In genomic region chrX:107673401-107673800, GRCh38 we compare ENCODE assay signal across 8 cellular contexts. TPM values are rescaled to one million over a fixed set of nuclear protein-coding genes. Genes with fewer than 3 reads are reported as not detected.
DNase-seq lines count a peak whose midpoint lies in the region; ATAC-seq and TF ChIP-seq lines count a peak whose summit lies in the region.

No MANE protein-coding gene starts in this region.

- intact Hi-C loops in gastrocnemius medialis (cut with DNase I; ENCODE audit: low total_unique reads): loop anchor here (1.0 kb wide), 1 partner anchor 104 kb away; the partner anchor contains the start of gene NCBP2L

- in situ Hi-C loops in gastrocnemius medialis (cut with MboI; ENCODE audit: low sequenced_read_pairs in 4 of 4): loop anchor here (25.0 kb wide), 1 partner anchor 214 kb away; no protein-coding TSS in a partner anchor

- H3K27me3 ChIP-seq in gastrocnemius medialis (no peaks in the 10 kb centered on the region), MG63 (no peaks in the 10 kb centered on the region)

- TF ChIP-seq CTCF in gastrocnemius medialis (IDR thresholded peaks at IDR 0.05 in 4 of 5, conservative IDR thresholded peaks at IDR 0.05 in 1 of 5) (no peak), progenitor cell of endocrine pancreas (IDR thresholded peaks at IDR 0.05; ENCODE audit: unreplicated experiment) (no peak)

- peak overlapping the region; percentile 99 for H3K27ac Mint-ChIP-seq in central memory CD8-positive, alpha-beta T cell (ENCODE audit: low read depth)
- H3K27ac Mint-ChIP-seq in progenitor cell of endocrine pancreas: no peak overlapping the region

- H3K27ac ChIP-seq in gastrocnemius medialis: peak overlapping the region; percentile 89 to 94 (median 92)

- H3K4me3 Mint-ChIP-seq in central memory CD8-positive, alpha-beta T cell: peak overlapping the region; percentile 63
- H3K4me3 Mint-ChIP-seq in progenitor cell of endocrine pancreas (ENCODE audit: low read depth): no peak overlapping the region

- H3K4me1 Mint-ChIP-seq in central memory CD8-positive, alpha-beta T cell: peaks cover 36% of the 10 kb centered on the region
- H3K4me1 Mint-ChIP-seq in progenitor cell of endocrine pancreas (ENCODE audit: low read depth): peaks cover 6% of the 10 kb centered on the region

- H3K4me1 ChIP-seq in gastrocnemius medialis: peaks cover 17 to 22% of the 10 kb centered on the region in 2 donors

- H3K9me3 ChIP-seq in gastrocnemius medialis (no peaks in the 10 kb centered on the region), MG63 (no peaks in the 10 kb centered on the region)

- H3K36me3 ChIP-seq in gastrocnemius medialis (no peaks in the 10 kb centered on the region), MG63 (no peaks in the 10 kb centered on the region)

- no peak for TF ChIP-seq POLR2A in gastrocnemius medialis (IDR thresholded peaks at IDR 0.05)

- no peaks in the 10 kb centered on the region for H3K9me3 Mint-ChIP-seq in central memory CD8-positive, alpha-beta T cell
- H3K9me3 Mint-ChIP-seq in progenitor cell of endocrine pancreas (ENCODE audit: low read depth): peaks cover 2% of the 10 kb centered on the region

- ATAC-seq in GM19035 (IDR thresholded peaks at IDR 0.05; ENCODE audit: unreplicated experiment) (peak; percentile 2), HG03342 (IDR thresholded peaks at IDR 0.05; ENCODE audit: unreplicated experiment) (peak; percentile 0), gastrocnemius medialis (peak in 1 of 2 donors; percentile 0)
- peak; percentile 21 for ATAC-seq in central memory CD8-positive, alpha-beta T cell (replicated peaks; ENCODE audit: extremely low read depth, poor library complexity, severe bottlenecking)

- DNase-seq in central memory CD8-positive, alpha-beta T cell (ENCODE audit: low spot score in 2 of 2): no peak
- DNase-seq in gastrocnemius medialis (no peak), progenitor cell of endocrine pancreas (ENCODE audit: low spot score, unreplicated experiment) (no peak), iPS-NIHi11 (ENCODE audit: low spot score) (no peak), MG63 (no peak)
- DNase-seq in activated CD8-positive, alpha-beta memory T cell treated with anti-CD3 and anti-CD28 coated beads for 24 hours: no peak

- H3K36me3 Mint-ChIP-seq in central memory CD8-positive, alpha-beta T cell (ENCODE audit: insufficient read depth): peaks cover 28% of the 10 kb centered on the region
- H3K36me3 Mint-ChIP-seq in progenitor cell of endocrine pancreas (ENCODE audit: insufficient read depth): no peaks in the 10 kb centered on the region

- no peaks in the 10 kb centered on the region for H3K27me3 Mint-ChIP-seq in central memory CD8-positive, alpha-beta T cell
- peaks cover 37% of the 10 kb centered on the region for H3K27me3 Mint-ChIP-seq in progenitor cell of endocrine pancreas

- peak overlapping the region in 2 of 4 donors; percentile 20 to 28 for H3K4me3 ChIP-seq in gastrocnemius medialis
- H3K4me3 ChIP-seq in MG63: no peak overlapping the region

RNA-seq across cellular contexts. Expression of gene PRPS1, which starts 45.1 kb away (rescaled TPM):
- total RNA-seq in gastrocnemius medialis (10 to 100 TPM; 19.6 to 46.0 (median 30.9) TPM), progenitor cell of endocrine pancreas (35.6 and 36.3 TPM in 2 replicates)
- 190 and 311 TPM in 2 replicates for total RNA-seq in MG63 (2014; rRNA removed; shearing (Covaris generic); ENCODE audit: low replicate concordance)
